In the genomic region with DNA sequence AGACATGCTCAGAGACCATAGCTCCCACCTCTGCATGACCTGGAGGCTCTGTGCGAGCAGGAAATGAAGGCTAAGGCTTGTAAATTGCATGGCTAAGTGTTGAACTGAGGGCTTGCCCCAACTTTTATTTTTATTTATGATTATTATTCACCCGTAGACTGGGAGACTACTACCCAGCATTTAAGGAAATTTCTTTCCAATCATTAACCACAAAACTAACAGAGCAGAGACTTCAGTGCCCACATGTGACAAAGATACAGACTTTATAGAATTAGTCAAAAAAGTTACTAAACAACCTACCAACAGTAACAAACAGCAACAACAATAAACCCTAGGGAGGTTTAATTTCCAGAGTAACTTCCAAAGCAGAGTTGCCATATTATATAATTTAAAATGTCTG, we compare ENCODE assay signal across 15 cellular contexts.
"Had no signal": no experiment of that assay in that cellular context is flagged by ENCODE, and none has a peak within 500 bp of the region (broad histone marks: within the 10 kb centered on the region; RNA-seq: fewer than 3 reads in every experiment).

No MANE protein-coding gene starts in this region.

- H3K27me3 Mint-ChIP-seq: activated CD8-positive, alpha-beta T cell treated with anti-CD3 and anti-CD28 coated beads for 36 hours; activated naive CD8-positive, alpha-beta T cell treated with anti-CD3 and anti-CD28 coated beads, Interleukin-2, amount 10 ng/mL, durations not matched to agents 7 days and 5 days had no signal

- H3K4me1 ChIP-seq: colonic mucosa, right atrium auricular region, transverse colon had no signal

- H3K4me3 Mint-ChIP-seq: activated CD8-positive, alpha-beta T cell treated with anti-CD3 and anti-CD28 coated beads for 36 hours; activated naive CD8-positive, alpha-beta T cell treated with anti-CD3 and anti-CD28 coated beads, Interleukin-2, amount 10 ng/mL, durations not matched to agents 7 days and 5 days; stimulated activated effector memory CD8-positive, alpha-beta T cell treated with anti-CD3 and anti-CD28 coated beads, Interleukin-12 subunit alpha, Interleukin-12 subunit beta, amount 100 ng/mL, for 72 hours had no signal

- DNase-seq: activated CD8-positive, alpha-beta T cell treated with anti-CD3 and anti-CD28 coated beads for 36 hours; activated effector memory CD4-positive, alpha-beta T cell treated with anti-CD3 and anti-CD28 coated beads, Interleukin-2, amount 50 U/mL, for 16 hours; activated naive CD8-positive, alpha-beta T cell treated with anti-CD3 and anti-CD28 coated beads, Interleukin-2, amount 10 ng/mL, durations not matched to agents 7 days and 5 days; aorta; colonic mucosa; substantia nigra; T1000; transverse colon had no signal

- H3K4me3 ChIP-seq: colonic mucosa, gastroesophageal sphincter, right atrium auricular region, skin epidermis, transverse colon had no signal

- H3K27me3 ChIP-seq: colonic mucosa, gastroesophageal sphincter, neutrophil, right atrium auricular region, transverse colon had no signal

- H3K9me3 ChIP-seq: colonic mucosa, gastroesophageal sphincter, neutrophil, right atrium auricular region, transverse colon had no signal

- FAIRE-seq: bronchial epithelial cell had no signal

- H3K9me3 Mint-ChIP-seq: activated naive CD8-positive, alpha-beta T cell treated with anti-CD3 and anti-CD28 coated beads, Interleukin-2, amount 10 ng/mL, durations not matched to agents 7 days and 5 days had no signal

- ATAC-seq: activated CD8-positive, alpha-beta T cell treated with anti-CD3 and anti-CD28 coated beads for 36 hours; gastroesophageal sphincter; stimulated activated effector memory CD8-positive, alpha-beta T cell treated with anti-CD3 and anti-CD28 coated beads, Interleukin-12 subunit alpha, Interleukin-12 subunit beta, amount 100 ng/mL, for 72 hours had no signal

- H3K27ac Mint-ChIP-seq: activated naive CD8-positive, alpha-beta T cell treated with anti-CD3 and anti-CD28 coated beads, Interleukin-2, amount 10 ng/mL, durations not matched to agents 7 days and 5 days had no signal

- H3K27ac ChIP-seq: colonic mucosa, gastroesophageal sphincter, neutrophil, right atrium auricular region, transverse colon, VCaP had no signal
